3 cellular contexts compared by ENCODE assay signal in the genomic region with DNA sequence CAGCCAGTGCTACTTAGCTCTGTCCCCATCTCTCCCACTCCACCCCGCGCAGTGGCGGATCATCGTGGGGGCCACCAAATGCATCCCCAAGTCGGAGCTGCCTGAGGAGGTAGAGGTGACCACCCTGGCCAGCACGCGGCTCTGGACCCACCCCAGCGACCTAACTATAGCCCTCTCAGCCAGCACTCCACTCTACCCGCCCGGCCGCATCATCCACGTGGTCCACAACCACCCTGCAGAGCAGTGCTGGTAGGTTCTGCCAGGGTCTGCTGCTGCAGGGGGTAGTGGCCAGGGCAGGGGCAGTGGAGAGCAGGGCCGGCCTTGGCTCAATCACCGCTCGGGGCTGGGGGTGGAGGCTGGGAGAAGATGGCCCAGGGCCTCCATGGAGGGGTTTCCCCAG. TPM values are rescaled to one million over a fixed set of nuclear protein-coding genes. Genes with fewer than 3 reads are reported as not detected.
"Had no signal": no experiment of that assay in that cellular context is flagged by ENCODE, and none has a peak within 500 bp of the region (broad histone marks: within the 10 kb centered on the region; RNA-seq: fewer than 3 reads in every experiment).

No MANE protein-coding gene starts in this region.

- H3K4me3 ChIP-seq: GM12878 had no signal

- DNase-seq: GDM1, GF-D8 had no signal

- ATAC-seq: GM12878 had no signal

RNA-seq across cellular contexts. Expression of a gene that starts 59.2 kb away (rescaled TPM):
- polyA plus RNA-seq: GM12878 had no signal
